Comparison of ENCODE assay signal across 8 cellular contexts in genomic region chr2:85754313-85755095, GRCh38. TPM values are rescaled to one million over a fixed set of nuclear protein-coding genes. Genes with fewer than 3 reads are reported as not detected.
DNase-seq lines count a peak whose midpoint lies in the region; ATAC-seq and TF ChIP-seq lines count a peak whose summit lies in the region.

No MANE protein-coding gene starts in this region.

- H3K27me3 ChIP-seq in HUES6 (ENCODE audit: control insufficient read depth, insufficient read depth, low read length) (peaks cover 80% of the 10 kb centered on the region), esophagus muscularis mucosa (no peaks in the 10 kb centered on the region)

- H3K9ac ChIP-seq in HUES6 (ENCODE audit: low read length) = peak overlapping the region; percentile 68

- no peaks in the 10 kb centered on the region for H3K36me3 Mint-ChIP-seq in activated CD4-positive, alpha-beta T cell treated with anti-CD3 and anti-CD28 coated beads for 36 hours (ENCODE audit: low read depth)
- H3K36me3 Mint-ChIP-seq in natural killer cell treated with Interleukin-12 subunit alpha and Interleukin-12 subunit beta and Interleukin-15 and Interleukin-18, amount 100 ng/mL, for 72 hours = no peaks in the 10 kb centered on the region

- H3K9me3 ChIP-seq in HUES6 (ENCODE audit: control insufficient read depth, insufficient read depth, low read depth, low read length) = no peaks in the 10 kb centered on the region
- H3K9me3 ChIP-seq in esophagus muscularis mucosa = no peaks in the 10 kb centered on the region

- intact Hi-C loops in activated CD4-positive, alpha-beta T cell treated with anti-CD3 and anti-CD28 coated beads for 36 hours (cut with DNase I, micrococcal nuclease) = no loop called here
- intact Hi-C loops in esophagus muscularis mucosa (cut with DNase I) = no loop called here

- peak overlapping the region; percentile 79 for H3K4me3 ChIP-seq in HUES6 (ENCODE audit: low read depth, low read length)
- H3K4me3 ChIP-seq in esophagus muscularis mucosa = peak overlapping the region; percentile 80 to 98 (median 86)

- peak overlapping the region; percentile 62 for H3K4me3 Mint-ChIP-seq in activated CD4-positive, alpha-beta T cell treated with anti-CD3 and anti-CD28 coated beads for 36 hours
- H3K4me3 Mint-ChIP-seq in natural killer cell treated with Interleukin-12 subunit alpha and Interleukin-12 subunit beta and Interleukin-15 and Interleukin-18, amount 100 ng/mL, for 72 hours = peak overlapping the region; percentile 66

- H3K27ac Mint-ChIP-seq in activated CD4-positive, alpha-beta T cell treated with anti-CD3 and anti-CD28 coated beads for 36 hours = no peak overlapping the region
- H3K27ac Mint-ChIP-seq in natural killer cell treated with Interleukin-12 subunit alpha and Interleukin-12 subunit beta and Interleukin-15 and Interleukin-18, amount 100 ng/mL, for 72 hours = no peak overlapping the region

- H3K9me3 Mint-ChIP-seq in activated CD4-positive, alpha-beta T cell treated with anti-CD3 and anti-CD28 coated beads for 36 hours (ENCODE audit: low read depth) = no peaks in the 10 kb centered on the region
- H3K9me3 Mint-ChIP-seq in natural killer cell treated with Interleukin-12 subunit alpha and Interleukin-12 subunit beta and Interleukin-15 and Interleukin-18, amount 100 ng/mL, for 72 hours = no peaks in the 10 kb centered on the region

- TF ChIP-seq POLR2A in esophagus muscularis mucosa (IDR thresholded peaks at IDR 0.05; ENCODE audit: low read depth) = no peak

- POLR2A ChIA-PET in activated CD4-positive, alpha-beta T cell treated with anti-CD3 and anti-CD28 coated beads for 36 hours (lab: Charles Lee) = no interaction called here

- peak; percentile 7; the same call in 1 of the 2 replicates for TF ChIP-seq CTCF in AG09319 (IDR thresholded peaks at IDR 0.05; ENCODE audit: low read depth, low read length)
- peak in 1 of 3 experiments; percentile 35 for TF ChIP-seq CTCF in esophagus muscularis mucosa (IDR thresholded peaks at IDR 0.05)

- TF ChIP-seq EP300 in esophagus muscularis mucosa (IDR thresholded peaks at IDR 0.05) = no peak

- ATAC-seq in activated CD4-positive, alpha-beta T cell treated with anti-CD3 and anti-CD28 coated beads for 36 hours = peak; percentile 50
- ATAC-seq in natural killer cell treated with Interleukin-12 subunit alpha and Interleukin-12 subunit beta and Interleukin-15 and Interleukin-18, amount 100 ng/mL, for 72 hours = peak in 1 of 2 donors; percentile 19
- ATAC-seq in GM18873 (IDR thresholded peaks at IDR 0.05; ENCODE audit: low FRiP score, unreplicated experiment) (no peak), GM19463 (IDR thresholded peaks at IDR 0.05; ENCODE audit: unreplicated experiment) (no peak)

- H3K4me1 Mint-ChIP-seq in activated CD4-positive, alpha-beta T cell treated with anti-CD3 and anti-CD28 coated beads for 36 hours = peaks cover 13% of the 10 kb centered on the region
- H3K4me1 Mint-ChIP-seq in natural killer cell treated with Interleukin-12 subunit alpha and Interleukin-12 subunit beta and Interleukin-15 and Interleukin-18, amount 100 ng/mL, for 72 hours (ENCODE audit: low read depth in 2 of 2) = peaks cover 5 to 10% of the 10 kb centered on the region in 2 donors

- WGBS in esophagus muscularis mucosa = 0% methylated on average over 15 of the region's 93 CpGs

- DNase-seq in AG09319 (ENCODE audit: extremely low read depth, low read depth) (no peak), esophagus muscularis mucosa (ENCODE audit: extremely low spot score) (no peak), NCI-H1694 treated with DMSO at 0.1 percent for 48 hours (lab: John Stamatoyannopoulos, UW) (no peak)
- DNase-seq in activated CD4-positive, alpha-beta T cell treated with anti-CD3 and anti-CD28 coated beads for 36 hours = peak; percentile 62
- DNase-seq in natural killer cell treated with Interleukin-12 subunit alpha and Interleukin-12 subunit beta and Interleukin-15 and Interleukin-18, amount 100 ng/mL, for 72 hours (ENCODE audit: low spot score) = no peak

- H3K27ac ChIP-seq in HUES6 (ENCODE audit: low read depth, low read length) (no peak overlapping the region; the same call in 1 of the 2 replicates), esophagus muscularis mucosa (replicated peaks in 1 of 4) (peak overlapping the region; percentile 77 to 89 (median 84))

- H3K36me3 ChIP-seq in HUES6 (ENCODE audit: control insufficient read depth, insufficient read depth, low read length) (no peaks in the 10 kb centered on the region), esophagus muscularis mucosa (peaks cover 0 to 38% (median 11%) of the 10 kb centered on the region in 4 donors)

- CTCF ChIA-PET in activated CD4-positive, alpha-beta T cell treated with anti-CD3 and anti-CD28 coated beads for 36 hours (lab: Charles Lee) = interaction anchor here (1.4 to 2.0 kb wide), 2 partner anchors 26 to 49 kb away, joined by 3 to 6 read pairs; no protein-coding TSS in a partner anchor

- H3K4me1 ChIP-seq in HUES6 (ENCODE audit: control insufficient read depth, insufficient read depth, low read length) = peaks cover 12% of the 10 kb centered on the region
- H3K4me1 ChIP-seq in esophagus muscularis mucosa = peaks cover 52 to 95% (median 85%) of the 10 kb centered on the region in 4 donors

- H3K27me3 Mint-ChIP-seq in activated CD4-positive, alpha-beta T cell treated with anti-CD3 and anti-CD28 coated beads for 36 hours = peaks cover 58% of the 10 kb centered on the region
- H3K27me3 Mint-ChIP-seq in natural killer cell treated with Interleukin-12 subunit alpha and Interleukin-12 subunit beta and Interleukin-15 and Interleukin-18, amount 100 ng/mL, for 72 hours = peaks cover 33 to 39% of the 10 kb centered on the region in 2 donors

RNA-seq across cellular contexts. Expression of gene ATOH8, which starts 0.7 kb away (rescaled TPM):
- total RNA-seq in activated CD4-positive, alpha-beta T cell treated with anti-CD3 and anti-CD28 coated beads for 36 hours = not detected
- total RNA-seq in esophagus muscularis mucosa = 100 to 1,000 TPM in 1 of 4 donors, 10 to 100 TPM in 3; 41.1 to 124 (median 62.5) TPM
- not detected for total RNA-seq in natural killer cell treated with Interleukin-12 subunit alpha and Interleukin-12 subunit beta and Interleukin-15 and Interleukin-18, amount 100 ng/mL, for 72 hours

Comparison
In these comparisons a context has a peak if more than half of its experiments do, and no peak if none do; other contexts are left out.
1. RNA of gene ATOH8, which starts 0.7 kb away (total RNA-seq): 41.1 to 124 TPM in esophagus muscularis mucosa; not detected in natural killer cell treated with Interleukin-12 subunit alpha and Interleukin-12 subunit beta and Interleukin-15 and Interleukin-18, amount 100 ng/mL, for 72 hours and not detected in activated CD4-positive, alpha-beta T cell treated with anti-CD3 and anti-CD28 coated beads for 36 hours; every median in the first group is over 10 times any median in the second.